1 cellular context compared by ENCODE assay signal in the genomic region with DNA sequence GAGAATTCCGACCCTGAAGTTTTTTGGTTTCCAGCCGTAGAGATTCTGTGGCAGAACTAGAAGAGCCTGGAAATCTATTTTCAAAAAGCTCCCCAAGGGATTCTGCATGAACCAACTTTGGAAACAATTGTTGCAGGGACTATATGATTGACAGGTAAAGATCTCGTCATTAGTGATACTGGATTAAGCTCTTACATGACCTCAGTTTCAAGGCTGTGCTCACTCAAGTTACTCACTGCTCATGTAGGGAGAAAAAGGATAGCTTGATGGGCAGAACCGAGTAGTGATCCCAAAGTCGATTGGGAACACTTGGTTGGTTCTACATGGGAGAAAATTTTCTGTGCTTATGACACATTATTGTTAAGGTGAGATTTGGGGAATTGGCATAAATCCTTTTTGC.
TF ChIP-seq lines count a peak whose summit lies in the region.

No MANE protein-coding gene starts in this region.

TF ChIP-seq in GM23338, 12 proteins besides CTCF, POLR2A, EP300 and RAD21 (continued from another document):
- TF ChIP-seq, protein P1, sequence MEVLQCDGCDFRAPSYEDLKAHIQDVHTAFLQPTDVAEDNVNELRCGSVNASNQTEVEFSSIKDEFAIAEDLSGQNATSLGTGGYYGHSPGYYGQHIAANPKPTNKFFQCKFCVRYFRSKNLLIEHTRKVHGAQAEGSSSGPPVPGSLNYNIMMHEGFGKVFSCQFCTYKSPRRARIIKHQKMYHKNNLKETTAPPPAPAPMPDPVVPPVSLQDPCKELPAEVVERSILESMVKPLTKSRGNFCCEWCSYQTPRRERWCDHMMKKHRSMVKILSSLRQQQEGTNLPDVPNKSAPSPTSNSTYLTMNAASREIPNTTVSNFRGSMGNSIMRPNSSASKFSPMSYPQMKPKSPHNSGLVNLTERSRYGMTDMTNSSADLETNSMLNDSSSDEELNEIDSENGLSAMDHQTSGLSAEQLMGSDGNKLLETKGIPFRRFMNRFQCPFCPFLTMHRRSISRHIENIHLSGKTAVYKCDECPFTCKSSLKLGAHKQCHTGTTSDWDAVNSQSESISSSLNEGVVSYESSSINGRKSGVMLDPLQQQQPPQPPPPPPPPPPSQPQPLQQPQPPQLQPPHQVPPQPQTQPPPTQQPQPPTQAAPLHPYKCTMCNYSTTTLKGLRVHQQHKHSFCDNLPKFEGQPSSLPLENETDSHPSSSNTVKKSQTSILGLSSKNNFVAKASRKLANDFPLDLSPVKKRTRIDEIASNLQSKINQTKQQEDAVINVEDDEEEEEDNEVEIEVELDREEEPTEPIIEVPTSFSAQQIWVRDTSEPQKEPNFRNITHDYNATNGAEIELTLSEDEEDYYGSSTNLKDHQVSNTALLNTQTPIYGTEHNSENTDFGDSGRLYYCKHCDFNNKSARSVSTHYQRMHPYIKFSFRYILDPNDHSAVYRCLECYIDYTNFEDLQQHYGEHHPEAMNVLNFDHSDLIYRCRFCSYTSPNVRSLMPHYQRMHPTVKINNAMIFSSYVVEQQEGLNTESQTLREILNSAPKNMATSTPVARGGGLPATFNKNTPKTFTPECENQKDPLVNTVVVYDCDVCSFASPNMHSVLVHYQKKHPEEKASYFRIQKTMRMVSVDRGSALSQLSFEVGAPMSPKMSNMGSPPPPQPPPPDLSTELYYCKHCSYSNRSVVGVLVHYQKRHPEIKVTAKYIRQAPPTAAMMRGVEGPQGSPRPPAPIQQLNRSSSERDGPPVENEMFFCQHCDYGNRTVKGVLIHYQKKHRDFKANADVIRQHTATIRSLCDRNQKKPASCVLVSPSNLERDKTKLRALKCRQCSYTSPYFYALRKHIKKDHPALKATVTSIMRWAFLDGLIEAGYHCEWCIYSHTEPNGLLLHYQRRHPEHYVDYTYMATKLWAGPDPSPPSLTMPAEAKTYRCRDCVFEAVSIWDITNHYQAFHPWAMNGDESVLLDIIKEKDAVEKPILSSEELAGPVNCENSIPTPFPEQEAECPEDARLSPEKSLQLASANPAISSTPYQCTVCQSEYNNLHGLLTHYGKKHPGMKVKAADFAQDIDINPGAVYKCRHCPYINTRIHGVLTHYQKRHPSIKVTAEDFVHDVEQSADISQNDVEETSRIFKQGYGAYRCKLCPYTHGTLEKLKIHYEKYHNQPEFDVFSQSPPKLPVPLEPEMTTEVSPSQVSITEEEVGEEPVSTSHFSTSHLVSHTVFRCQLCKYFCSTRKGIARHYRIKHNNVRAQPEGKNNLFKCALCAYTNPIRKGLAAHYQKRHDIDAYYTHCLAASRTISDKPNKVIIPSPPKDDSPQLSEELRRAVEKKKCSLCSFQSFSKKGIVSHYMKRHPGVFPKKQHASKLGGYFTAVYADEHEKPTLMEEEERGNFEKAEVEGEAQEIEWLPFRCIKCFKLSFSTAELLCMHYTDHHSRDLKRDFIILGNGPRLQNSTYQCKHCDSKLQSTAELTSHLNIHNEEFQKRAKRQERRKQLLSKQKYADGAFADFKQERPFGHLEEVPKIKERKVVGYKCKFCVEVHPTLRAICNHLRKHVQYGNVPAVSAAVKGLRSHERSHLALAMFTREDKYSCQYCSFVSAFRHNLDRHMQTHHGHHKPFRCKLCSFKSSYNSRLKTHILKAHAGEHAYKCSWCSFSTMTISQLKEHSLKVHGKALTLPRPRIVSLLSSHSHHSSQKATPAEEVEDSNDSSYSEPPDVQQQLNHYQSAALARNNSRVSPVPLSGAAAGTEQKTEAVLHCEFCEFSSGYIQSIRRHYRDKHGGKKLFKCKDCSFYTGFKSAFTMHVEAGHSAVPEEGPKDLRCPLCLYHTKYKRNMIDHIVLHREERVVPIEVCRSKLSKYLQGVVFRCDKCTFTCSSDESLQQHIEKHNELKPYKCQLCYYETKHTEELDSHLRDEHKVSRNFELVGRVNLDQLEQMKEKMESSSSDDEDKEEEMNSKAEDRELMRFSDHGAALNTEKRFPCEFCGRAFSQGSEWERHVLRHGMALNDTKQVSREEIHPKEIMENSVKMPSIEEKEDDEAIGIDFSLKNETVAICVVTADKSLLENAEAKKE (CRISPR knock-in tag; IDR thresholded peaks at IDR 0.05): no peak
- TF ChIP-seq JUNB (IDR thresholded peaks at IDR 0.05; ENCODE audit: unreplicated experiment) (no peak), POLR2AphosphoS5 (IDR thresholded peaks at IDR 0.05; ENCODE audit: low read depth) (no peak), CREB1 (CRISPR knock-in tag; IDR thresholded peaks at IDR 0.05; ENCODE audit: low read depth) (no peak), NANOG (IDR thresholded peaks at IDR 0.05; ENCODE audit: borderline replicate concordance) (no peak), STAT1 (IDR thresholded peaks at IDR 0.05; ENCODE audit: unreplicated experiment) (no peak), EZH2 (IDR thresholded peaks at IDR 0.05; ENCODE audit: low read depth, unreplicated experiment) (no peak), ZNF331 (CRISPR knock-in tag; IDR thresholded peaks at IDR 0.05; ENCODE audit: low read depth) (no peak), ZNF114 (CRISPR knock-in tag; IDR thresholded peaks at IDR 0.05) (no peak), EZH2phosphoT487 (IDR thresholded peaks at IDR 0.05; ENCODE audit: unreplicated experiment) (no peak)
- TF ChIP-seq, protein P2, sequence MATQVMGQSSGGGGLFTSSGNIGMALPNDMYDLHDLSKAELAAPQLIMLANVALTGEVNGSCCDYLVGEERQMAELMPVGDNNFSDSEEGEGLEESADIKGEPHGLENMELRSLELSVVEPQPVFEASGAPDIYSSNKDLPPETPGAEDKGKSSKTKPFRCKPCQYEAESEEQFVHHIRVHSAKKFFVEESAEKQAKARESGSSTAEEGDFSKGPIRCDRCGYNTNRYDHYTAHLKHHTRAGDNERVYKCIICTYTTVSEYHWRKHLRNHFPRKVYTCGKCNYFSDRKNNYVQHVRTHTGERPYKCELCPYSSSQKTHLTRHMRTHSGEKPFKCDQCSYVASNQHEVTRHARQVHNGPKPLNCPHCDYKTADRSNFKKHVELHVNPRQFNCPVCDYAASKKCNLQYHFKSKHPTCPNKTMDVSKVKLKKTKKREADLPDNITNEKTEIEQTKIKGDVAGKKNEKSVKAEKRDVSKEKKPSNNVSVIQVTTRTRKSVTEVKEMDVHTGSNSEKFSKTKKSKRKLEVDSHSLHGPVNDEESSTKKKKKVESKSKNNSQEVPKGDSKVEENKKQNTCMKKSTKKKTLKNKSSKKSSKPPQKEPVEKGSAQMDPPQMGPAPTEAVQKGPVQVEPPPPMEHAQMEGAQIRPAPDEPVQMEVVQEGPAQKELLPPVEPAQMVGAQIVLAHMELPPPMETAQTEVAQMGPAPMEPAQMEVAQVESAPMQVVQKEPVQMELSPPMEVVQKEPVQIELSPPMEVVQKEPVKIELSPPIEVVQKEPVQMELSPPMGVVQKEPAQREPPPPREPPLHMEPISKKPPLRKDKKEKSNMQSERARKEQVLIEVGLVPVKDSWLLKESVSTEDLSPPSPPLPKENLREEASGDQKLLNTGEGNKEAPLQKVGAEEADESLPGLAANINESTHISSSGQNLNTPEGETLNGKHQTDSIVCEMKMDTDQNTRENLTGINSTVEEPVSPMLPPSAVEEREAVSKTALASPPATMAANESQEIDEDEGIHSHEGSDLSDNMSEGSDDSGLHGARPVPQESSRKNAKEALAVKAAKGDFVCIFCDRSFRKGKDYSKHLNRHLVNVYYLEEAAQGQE (IDR thresholded peaks at IDR 0.05; ENCODE audit: unreplicated experiment): no peak
